Comparison of ENCODE assay signal across 9 cellular contexts in the genomic region with DNA sequence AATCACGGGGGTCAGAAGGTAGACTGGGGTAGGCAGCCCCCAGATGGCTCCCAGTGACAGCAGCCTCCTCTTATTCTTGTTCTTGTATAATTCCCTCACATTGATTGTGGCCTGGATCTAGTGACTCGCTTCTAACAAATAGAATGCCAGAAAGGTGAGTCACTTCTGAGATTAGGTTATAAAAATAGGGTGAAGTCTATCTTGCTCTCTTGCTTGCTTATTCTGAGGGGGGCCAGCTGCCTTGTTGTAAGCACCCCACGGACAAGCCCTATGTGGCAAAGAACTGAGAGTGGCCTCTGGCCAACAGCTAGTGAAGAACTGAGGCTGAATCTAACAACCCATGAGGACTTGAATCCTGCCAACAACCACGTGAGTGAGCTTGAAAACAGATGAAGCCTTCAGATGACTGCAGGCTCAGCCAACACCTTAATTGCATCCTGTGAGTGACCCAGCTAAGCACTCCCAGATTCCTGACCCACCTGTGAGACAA. TPM values are rescaled to one million over a fixed set of nuclear protein-coding genes. Genes with fewer than 3 reads are reported as not detected.
DNase-seq lines count a peak whose midpoint lies in the region; ATAC-seq and TF ChIP-seq lines count a peak whose summit lies in the region.
"Had no signal": no experiment of that assay in that cellular context is flagged by ENCODE, and none has a peak within 500 bp of the region (broad histone marks: within the 10 kb centered on the region; RNA-seq: fewer than 3 reads in every experiment).

No MANE protein-coding gene starts in this region.

- no peak overlapping the region for H3K4me3 ChIP-seq in left lung

- POLR2A ChIA-PET in activated CD4-positive, alpha-beta memory T cell treated with anti-CD3 and anti-CD28 coated beads for 36 hours (lab: Charles Lee) = no interaction called here

- no peak overlapping the region for H3K4me3 Mint-ChIP-seq in glutamatergic neuron (ENCODE audit: unreplicated experiment)
- no peak overlapping the region for H3K4me3 Mint-ChIP-seq in activated CD4-positive, alpha-beta memory T cell treated with anti-CD3 and anti-CD28 coated beads for 36 hours
- H3K4me3 Mint-ChIP-seq: CD4-positive, alpha-beta memory T cell had no signal

- H3K4me1 Mint-ChIP-seq in glutamatergic neuron (ENCODE audit: low read depth, unreplicated experiment) = no peaks in the 10 kb centered on the region
- H3K4me1 Mint-ChIP-seq in activated CD4-positive, alpha-beta memory T cell treated with anti-CD3 and anti-CD28 coated beads for 36 hours (ENCODE audit: low read depth) = no peaks in the 10 kb centered on the region
- H3K4me1 Mint-ChIP-seq: CD4-positive, alpha-beta memory T cell had no signal

- H3K36me3 ChIP-seq in left lung = no peaks in the 10 kb centered on the region

- H3K36me3 Mint-ChIP-seq in glutamatergic neuron (ENCODE audit: unreplicated experiment) = peaks cover 4% of the 10 kb centered on the region
- no peaks in the 10 kb centered on the region for H3K36me3 Mint-ChIP-seq in activated CD4-positive, alpha-beta memory T cell treated with anti-CD3 and anti-CD28 coated beads for 36 hours
- H3K36me3 Mint-ChIP-seq: CD4-positive, alpha-beta memory T cell had no signal

- H3K9me3 ChIP-seq in left lung = no peaks in the 10 kb centered on the region

- intact Hi-C loops in left lung (cut with DNase I) = no loop called here
- intact Hi-C loops in activated CD4-positive, alpha-beta memory T cell treated with anti-CD3 and anti-CD28 coated beads for 36 hours (cut with micrococcal nuclease) = no loop called here

- H3K4me1 ChIP-seq in left lung = no peaks in the 10 kb centered on the region

- no peaks in the 10 kb centered on the region for H3K27me3 Mint-ChIP-seq in glutamatergic neuron (ENCODE audit: unreplicated experiment)
- peaks cover 3% of the 10 kb centered on the region for H3K27me3 Mint-ChIP-seq in activated CD4-positive, alpha-beta memory T cell treated with anti-CD3 and anti-CD28 coated beads for 36 hours

- peak; percentile 94 for DNase-seq in A172 (ENCODE audit: low spot score)
- DNase-seq in HT1080 (ENCODE audit: low read depth) = peak; percentile 93
- peak; percentile 91 to 98 for DNase-seq in cerebellar nuclear complex (lab: John Stamatoyannopoulos, UW)
- DNase-seq in left lung = no peak
- DNase-seq in glutamatergic neuron = no peak
- DNase-seq in activated CD4-positive, alpha-beta memory T cell treated with anti-CD3 and anti-CD28 coated beads for 36 hours = no peak
- DNase-seq: CD4-positive, alpha-beta memory T cell had no signal

- H3K9me3 Mint-ChIP-seq in glutamatergic neuron (ENCODE audit: unreplicated experiment) = no peaks in the 10 kb centered on the region
- peaks cover 3% of the 10 kb centered on the region for H3K9me3 Mint-ChIP-seq in activated CD4-positive, alpha-beta memory T cell treated with anti-CD3 and anti-CD28 coated beads for 36 hours

- TF ChIP-seq CTCF in left lung (IDR thresholded peaks at IDR 0.05) (no peak), glutamatergic neuron (IDR thresholded peaks at IDR 0.05; ENCODE audit: partially characterized antibody, unreplicated experiment) (no peak)

- H3K27ac ChIP-seq in left lung = no peak overlapping the region

- H3K27me3 ChIP-seq in left lung = no peaks in the 10 kb centered on the region

- CTCF ChIA-PET in activated CD4-positive, alpha-beta memory T cell treated with anti-CD3 and anti-CD28 coated beads for 36 hours (lab: Charles Lee) = no interaction called here

- no peak overlapping the region for H3K27ac Mint-ChIP-seq in glutamatergic neuron (ENCODE audit: unreplicated experiment)
- no peak overlapping the region for H3K27ac Mint-ChIP-seq in activated CD4-positive, alpha-beta memory T cell treated with anti-CD3 and anti-CD28 coated beads for 36 hours

- ATAC-seq in left lung (peak; percentile 81), HG03457 (IDR thresholded peaks at IDR 0.05; ENCODE audit: unreplicated experiment) (no peak), HG02588 (IDR thresholded peaks at IDR 0.05; ENCODE audit: unreplicated experiment) (no peak)

RNA-seq across cellular contexts. Expression of gene RMND5A, which starts 15.6 kb away (rescaled TPM):
- 42.2 and 42.4 TPM in 2 replicates for total RNA-seq in A172 (2014; rRNA removed; shearing (Covaris generic))
- 32.1 and 42.2 TPM in 2 replicates for total RNA-seq in HT1080 (2014; rRNA removed; shearing (Covaris generic))
- 18.2 and 21.0 TPM in 2 replicates for polyA plus RNA-seq in HT1080 (2015; cell fraction: cytosol; rRNA removed)
- 14.9 and 15.0 TPM in 2 replicates for polyA plus RNA-seq in HT1080 (2015; cell fraction: nucleus; rRNA removed)
- total RNA-seq in left lung (10 to 100 TPM; 25.4 to 27.8 TPM), glutamatergic neuron (ENCODE audit: unreplicated experiment) (38.8 TPM)
- total RNA-seq in activated CD4-positive, alpha-beta memory T cell treated with anti-CD3 and anti-CD28 coated beads for 36 hours = 10 to 100 TPM; 30.1 to 32.8 TPM

Comparison
In these comparisons a context has a peak if more than half of its experiments do, and no peak if none do; other contexts are left out.
1. DNase-seq: peak in A172 (single experiment), HT1080 (single experiment) and cerebellar nuclear complex (2 of 2); none in left lung (0 of 2), glutamatergic neuron (single experiment) and activated CD4-positive, alpha-beta memory T cell treated with anti-CD3 and anti-CD28 coated beads for 36 hours (single experiment).